18 cellular contexts compared by ENCODE assay signal in genomic region chr2:109382236-109382930, GRCh38.
DNase-seq lines count a peak whose midpoint lies in the region; ATAC-seq and TF ChIP-seq lines count a peak whose summit lies in the region.
"Had no signal": no experiment of that assay in that cellular context is flagged by ENCODE, and none has a peak within 500 bp of the region (broad histone marks: within the 10 kb centered on the region; RNA-seq: fewer than 3 reads in every experiment).

No MANE protein-coding gene starts in this region.

- H3K36me3 ChIP-seq in GM23338 (ENCODE audit: insufficient read depth) (no peaks in the 10 kb centered on the region), gastrocnemius medialis (no peaks in the 10 kb centered on the region), WERI-Rb-1 (no peaks in the 10 kb centered on the region)
- H3K36me3 ChIP-seq: pancreas had no signal

- no peaks in the 10 kb centered on the region for H3K9me2 ChIP-seq in GM23338 (ENCODE audit: insufficient read depth)

- no peaks in the 10 kb centered on the region for H3K9me3 Mint-ChIP-seq in GM23338

- TF ChIP-seq POLR2A in gastrocnemius medialis (IDR thresholded peaks at IDR 0.05), result no peak

- no peak overlapping the region for H3K4me3 ChIP-seq in GM23338
- H3K4me3 ChIP-seq in gastrocnemius medialis, result no peak overlapping the region
- no peak overlapping the region for H3K4me3 ChIP-seq in WERI-Rb-1 (ENCODE audit: low read depth, low read length)
- H3K4me3 ChIP-seq: mucosa of descending colon, pancreas had no signal

- no peak overlapping the region for H3K27ac ChIP-seq in GM23338 (ENCODE audit: low read depth)
- peak overlapping the region; percentile 40; the same call in 1 of the 2 replicates for H3K27ac ChIP-seq in VCaP
- H3K27ac ChIP-seq in gastrocnemius medialis, result peak overlapping the region; percentile 67 to 72 (median 70)
- H3K27ac ChIP-seq in WERI-Rb-1, result no peak overlapping the region
- H3K27ac ChIP-seq: epithelial cell of prostate, pancreas had no signal

- no peak for DNase-seq in GM23338 (ENCODE audit: low spot score)
- DNase-seq in left ventricle myocardium superior, result no peak
- peak in 1 of 2 donors; percentile 25 for DNase-seq in gastrocnemius medialis
- DNase-seq in NCI-H128 (lab: John Stamatoyannopoulos, UW; ENCODE audit: unreplicated experiment), result no peak
- no peak for DNase-seq in NCI-H524 (lab: John Stamatoyannopoulos, UW)
- DNase-seq in WERI-Rb-1, result no peak
- DNase-seq in foreskin melanocyte, result no peak
- DNase-seq: activated CD4-positive, alpha-beta T cell treated with anti-CD3 and anti-CD28 coated beads for 36 hours; glutamatergic neuron; Karpas-422; NCI-H2227 treated with DMSO at 0.1 percent for 48 hours; NK-92 treated with Interleukin-12 subunit alpha and Interleukin-12 subunit beta, amount 100 ng/mL, for 24 hours; T-helper 2 cell had no signal

- H4K20me1 ChIP-seq in GM23338 (replicated peaks; ENCODE audit: insufficient read depth), result no peaks in the 10 kb centered on the region

- H3K4me1 ChIP-seq in GM23338 (ENCODE audit: insufficient read depth) (peaks cover 28% of the 10 kb centered on the region), gastrocnemius medialis (peaks cover 36 to 52% of the 10 kb centered on the region in 2 donors)
- H3K4me1 ChIP-seq: pancreas had no signal

- H3K9me3 ChIP-seq in gastrocnemius medialis (no peaks in the 10 kb centered on the region), WERI-Rb-1 (ENCODE audit: severe bottlenecking) (no peaks in the 10 kb centered on the region)
- H3K9me3 ChIP-seq: mucosa of descending colon, pancreas had no signal

- H3F3A ChIP-seq in GM23338 (replicated peaks; ENCODE audit: low read depth), result 0 out of 2 replicates have a peak, but pooled peaks cover 6% of the 10 kb centered on the region

- in situ Hi-C loops in gastrocnemius medialis (cut with MboI; ENCODE audit: low sequenced_read_pairs in 4 of 4), result no loop called here

- peaks cover 38% of the 10 kb centered on the region for H3K4me1 Mint-ChIP-seq in GM23338
- H3K4me1 Mint-ChIP-seq: activated CD4-positive, alpha-beta T cell treated with anti-CD3 and anti-CD28 coated beads for 36 hours; B cell had no signal

- H2AFZ ChIP-seq in GM23338, result peak overlapping the region; percentile 66; the same call in 1 of the 2 replicates

- no peaks in the 10 kb centered on the region for H3K36me3 Mint-ChIP-seq in GM23338 (ENCODE audit: low read depth)

- H3K4me3 Mint-ChIP-seq in GM23338, result no peak overlapping the region; the same call in 2 of the 3 replicates
- H3K4me3 Mint-ChIP-seq: activated CD4-positive, alpha-beta T cell treated with anti-CD3 and anti-CD28 coated beads for 36 hours; B cell had no signal

- intact Hi-C loops in left ventricle myocardium superior (cut with micrococcal nuclease) (no loop called here), gastrocnemius medialis (cut with DNase I; ENCODE audit: low total_unique reads) (loop anchor here (5.0 kb wide), 1 partner anchor 125 kb away; no protein-coding TSS in a partner anchor)

- H3K27me3 Mint-ChIP-seq in GM23338 (ENCODE audit: insufficient read depth, low read depth, poor library complexity), result peaks cover 13% of the 10 kb centered on the region
- H3K27me3 Mint-ChIP-seq: activated CD4-positive, alpha-beta T cell treated with anti-CD3 and anti-CD28 coated beads for 36 hours; B cell had no signal

- no peaks in the 10 kb centered on the region for H3K79me2 ChIP-seq in GM23338 (replicated peaks; ENCODE audit: insufficient read depth)

- TF ChIP-seq CTCF in GM23338 (conservative IDR thresholded peaks at IDR 0.05; ENCODE audit: low read depth in 2 of 2) (no peak), VCaP (conservative IDR thresholded peaks at IDR 0.05) (no peak), gastrocnemius medialis (IDR thresholded peaks at IDR 0.05 in 4 of 5, conservative IDR thresholded peaks at IDR 0.05 in 1 of 5) (no peak), WERI-Rb-1 (IDR thresholded peaks at IDR 0.05; ENCODE audit: low read depth, low read length) (no peak)

- H3K27me3 ChIP-seq in GM23338 (ENCODE audit: insufficient read depth), result no peaks in the 10 kb centered on the region
- no peaks in the 10 kb centered on the region for H3K27me3 ChIP-seq in gastrocnemius medialis
- no peaks in the 10 kb centered on the region for H3K27me3 ChIP-seq in WERI-Rb-1 (ENCODE audit: insufficient read depth, low read depth, severe bottlenecking)
- H3K27me3 ChIP-seq: pancreas had no signal

- 0 out of 2 replicates have a peak overlapping the region, but pooled peaks have one; percentile 32 for H3K4me2 ChIP-seq in GM23338

- no peak for ATAC-seq in GM23338
- ATAC-seq in left ventricle myocardium superior, result peak; percentile 12
- ATAC-seq in gastrocnemius medialis, result no peak
- ATAC-seq: activated CD4-positive, alpha-beta T cell treated with anti-CD3 and anti-CD28 coated beads for 36 hours; mucosa of descending colon had no signal

- H3K27ac Mint-ChIP-seq in GM23338, result no peak overlapping the region
- H3K27ac Mint-ChIP-seq: activated CD4-positive, alpha-beta T cell treated with anti-CD3 and anti-CD28 coated beads for 36 hours; B cell had no signal

TF ChIP-seq in GM23338, 12 proteins besides CTCF, POLR2A, EP300 and RAD21:
- no peak for TF ChIP-seq ZNF331 (CRISPR knock-in tag; IDR thresholded peaks at IDR 0.05; ENCODE audit: low read depth)

Comparison
In these comparisons a context has a peak if more than half of its experiments do, and no peak if none do; other contexts are left out.
1. H3K27ac ChIP-seq: peak in VCaP (single experiment) and gastrocnemius medialis (4 of 4); none in GM23338 (single experiment) and WERI-Rb-1 (single experiment).